ENCODE assay signal across 9 cellular contexts in genomic region chr1:26853156-26853555, GRCh38. TPM values are rescaled to one million over a fixed set of nuclear protein-coding genes. Genes with fewer than 3 reads are reported as not detected.
DNase-seq lines count a peak whose midpoint lies in the region; ATAC-seq and TF ChIP-seq lines count a peak whose summit lies in the region.
"Had no signal": no experiment of that assay in that cellular context is flagged by ENCODE, and none has a peak within 500 bp of the region (broad histone marks: within the 10 kb centered on the region; RNA-seq: fewer than 3 reads in every experiment).

No MANE protein-coding gene starts in this region.

- H3K4me1 Mint-ChIP-seq in Caco-2 (ENCODE audit: low read depth, unreplicated experiment) (no peaks in the 10 kb centered on the region), neural progenitor cell (peaks cover 3% of the 10 kb centered on the region)

- no peak overlapping the region for H2AFZ ChIP-seq in neural progenitor cell (replicated peaks)

- H4K20me1 ChIP-seq in neural progenitor cell (ENCODE audit: low read depth) = no peaks in the 10 kb centered on the region

- no peak overlapping the region for H3K4me2 ChIP-seq in neural progenitor cell

- H3K27me3 ChIP-seq in Caco-2 (replicated peaks; ENCODE audit: control insufficient read depth, insufficient read depth, low read length) (no peaks in the 10 kb centered on the region), neural progenitor cell (no peaks in the 10 kb centered on the region)

- peaks cover 4% of the 10 kb centered on the region for H3F3A ChIP-seq in neural progenitor cell (ENCODE audit: low read depth)

- H3K27me3 Mint-ChIP-seq in Caco-2 (ENCODE audit: insufficient read depth, unreplicated experiment) (no peaks in the 10 kb centered on the region), neural progenitor cell (ENCODE audit: insufficient read depth, low read depth) (peaks cover 5% of the 10 kb centered on the region)

- peak; percentile 84 to 87 for DNase-seq in Caco-2
- DNase-seq in HS-5 (ENCODE audit: low read depth) = peak; percentile 59
- peak; percentile 16 for DNase-seq in OCI-M2 (lab: John Stamatoyannopoulos, UW; ENCODE audit: unreplicated experiment)
- DNase-seq in activated T-cell treated with anti-CD3 and anti-CD28 coated beads, Interleukin-2, amount 50 U/mL, for 1 hour = peak; percentile 82
- DNase-seq in fibroblast of gingiva (ENCODE audit: low read depth) = peak; percentile 70
- DNase-seq in neural progenitor cell (ENCODE audit: low spot score) = peak; percentile 81
- DNase-seq in stromal cell of bone marrow (ENCODE audit: low read depth) = peak; percentile 65

- intact Hi-C loops in Caco-2 (cut with micrococcal nuclease; ENCODE audit: unreplicated experiment) = loop anchor here (1.0 kb wide), 2 partner anchors 12 to 25 kb away; no protein-coding TSS in a partner anchor

- H3K9me3 Mint-ChIP-seq in Caco-2 (ENCODE audit: unreplicated experiment) = no peaks in the 10 kb centered on the region
- H3K9me3 Mint-ChIP-seq in neural progenitor cell = no peaks in the 10 kb centered on the region

- H3K4me1 ChIP-seq in Caco-2 (no peaks in the 10 kb centered on the region), neural progenitor cell (peaks cover 12% of the 10 kb centered on the region)

- H3K36me3 ChIP-seq in Caco-2 (ENCODE audit: control insufficient read depth, insufficient read depth, low read length) (no peaks in the 10 kb centered on the region), neural progenitor cell (no peaks in the 10 kb centered on the region)

- H3K36me3 Mint-ChIP-seq in Caco-2 (ENCODE audit: insufficient read depth, unreplicated experiment) = peaks cover 22% of the 10 kb centered on the region
- H3K36me3 Mint-ChIP-seq in neural progenitor cell = peaks cover 15% of the 10 kb centered on the region

- POLR2A ChIA-PET in Caco-2 (lab: Charles Lee) = no interaction called here

- no peak overlapping the region for H3K9ac ChIP-seq in neural progenitor cell

- BruUV-seq in Caco-2 (replicated peaks; lab: Mats Ljungman, UMichigan) = no TSS peak

- H3K27ac Mint-ChIP-seq in Caco-2 (ENCODE audit: unreplicated experiment) (no peak overlapping the region), neural progenitor cell (no peak overlapping the region)

- CTCF ChIA-PET in Caco-2 (lab: Charles Lee) = no interaction called here

- H3K79me2 ChIP-seq in neural progenitor cell (ENCODE audit: low read depth) = no peaks in the 10 kb centered on the region

- TF ChIP-seq CTCF in Caco-2 (IDR thresholded peaks at IDR 0.05; ENCODE audit: insufficient read depth in 1 of 2, low read depth in 1 of 2, low read length in 1 of 2, severe bottlenecking in 1 of 2, unreplicated experiment in 1 of 2) (peak; percentile 54 to 72), neural progenitor cell (IDR thresholded peaks at IDR 0.05) (peak; percentile 79)

- no peak overlapping the region for H3K4me3 Mint-ChIP-seq in Caco-2 (ENCODE audit: unreplicated experiment)
- no peak overlapping the region for H3K4me3 Mint-ChIP-seq in neural progenitor cell

- no peak overlapping the region for H3K4me3 ChIP-seq in Caco-2 (ENCODE audit: low read depth, low read length)
- no peak overlapping the region for H3K4me3 ChIP-seq in neural progenitor cell
- H3K4me3 ChIP-seq: SK-N-MC had no signal

- ATAC-seq in GM19035 (IDR thresholded peaks at IDR 0.05; ENCODE audit: unreplicated experiment) = no peak

- H3K9me3 ChIP-seq in Caco-2 = no peaks in the 10 kb centered on the region
- H3K9me3 ChIP-seq in neural progenitor cell (ENCODE audit: low read depth) = no peaks in the 10 kb centered on the region

- no peak overlapping the region for H3K27ac ChIP-seq in neural progenitor cell
- H3K27ac ChIP-seq: SK-N-MC had no signal

RNA-seq across cellular contexts. Expression of gene SFN, which starts 9.8 kb away (rescaled TPM):
- total RNA-seq in Caco-2 (2022) (21.4 and 22.1 TPM in 2 replicates), neural progenitor cell (ENCODE audit: low replicate concordance) (0.21 and 0.99 TPM in 2 replicates)

RNA-seq across cellular contexts. Expression of gene ZDHHC18, which starts 26.7 kb away (rescaled TPM):
- total RNA-seq in Caco-2 (2022) (21.3 and 21.9 TPM in 2 replicates), neural progenitor cell (ENCODE audit: low replicate concordance) (30.4 and 52.2 TPM in 2 replicates)

RNA-seq across cellular contexts. Expression of gene GPN2, which starts 36.9 kb away (rescaled TPM):
- total RNA-seq in Caco-2 (2022) (31.2 and 32.0 TPM in 2 replicates), neural progenitor cell (ENCODE audit: low replicate concordance) (6.8 and 10.9 TPM in 2 replicates)

RNA-seq across cellular contexts. Expression of gene GPATCH3, which starts 47.1 kb away (rescaled TPM):
- total RNA-seq in Caco-2 (2022) = 19.1 and 20.6 TPM in 2 replicates
- 6.1 and 9.6 TPM in 2 replicates for total RNA-seq in neural progenitor cell (ENCODE audit: low replicate concordance)

Comparison
In these comparisons a context has a peak if more than half of its experiments do, and no peak if none do; other contexts are left out.
1. DNase-seq: peak in every context shown above with its lines; median percentile 86 in Caco-2; 82 in activated T-cell treated with anti-CD3 and anti-CD28 coated beads, Interleukin-2, amount 50 U/mL, for 1 hour; 81 in neural progenitor cell; 70 in fibroblast of gingiva; 65 in stromal cell of bone marrow; 59 in HS-5; 16 in OCI-M2.
2. RNA of gene SFN, which starts 9.8 kb away (total RNA-seq): 21.4 to 22.1 TPM in Caco-2; 0.21 to 0.99 TPM in neural progenitor cell; every median in the first group is over 10 times any median in the second.